Comparison of ENCODE assay signal across 8 cellular contexts in the genomic region with DNA sequence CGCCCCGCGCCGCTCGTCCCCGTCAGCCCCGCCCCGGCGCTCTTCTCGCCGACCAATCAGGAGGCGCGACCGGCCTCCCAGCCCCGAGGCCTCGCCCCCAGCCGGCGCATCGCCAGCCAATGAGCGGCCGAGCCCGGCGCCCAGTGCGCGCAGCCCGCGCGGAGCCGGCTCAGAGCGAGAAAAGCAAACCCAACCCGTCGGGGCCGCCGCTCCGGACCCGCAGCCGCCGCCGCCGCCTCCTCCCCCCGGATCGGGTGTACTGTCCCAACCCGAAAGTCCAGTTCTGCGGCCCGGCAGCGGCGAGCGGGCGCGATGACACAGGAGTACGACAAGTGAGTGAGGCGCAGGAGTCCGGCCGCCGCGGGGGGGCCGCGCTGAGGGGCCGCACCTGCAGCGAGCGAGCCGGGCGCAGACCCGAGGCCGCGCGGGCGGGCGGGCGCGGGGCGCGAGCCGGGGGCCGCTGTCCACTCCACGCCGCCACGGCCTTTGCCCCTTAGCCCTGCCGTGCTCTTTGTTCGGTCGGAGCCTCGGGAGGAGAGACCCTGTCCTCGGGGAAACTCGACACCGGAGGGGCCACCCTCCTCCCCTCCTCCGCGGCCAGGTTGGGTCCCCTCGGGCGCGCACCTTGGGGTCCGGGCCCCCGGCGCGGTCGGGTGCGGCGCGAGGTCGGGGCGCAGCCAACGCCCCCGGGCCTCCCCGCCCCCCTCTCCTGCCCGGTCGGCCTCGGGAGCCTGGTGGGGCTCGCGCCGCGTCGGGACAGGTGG. TPM values are rescaled to one million over a fixed set of nuclear protein-coding genes. Genes with fewer than 3 reads are reported as not detected.
DNase-seq lines count a peak whose midpoint lies in the region; ATAC-seq and TF ChIP-seq lines count a peak whose summit lies in the region.

TSS of gene GRHL1 (plus strand) at position 172 of the 764 bp plus-strand sequence. CDS start at position 313, 141 bp downstream.

- intact Hi-C loops in spleen (cut with DNase I; ENCODE audit: low total_unique reads): loop anchor here (10.0 kb wide), 1 partner anchor 137 kb away; no protein-coding TSS in a partner anchor

- H3K36me3 ChIP-seq in ACC112 (ENCODE audit: insufficient read depth, low read length) (no peaks in the 10 kb centered on the region), spleen (no peaks in the 10 kb centered on the region)

- TF ChIP-seq CTCF in spleen (IDR thresholded peaks at IDR 0.05 in 8 of 11, conservative IDR thresholded peaks at IDR 0.05 in 3 of 11): no peak

- H3K27ac ChIP-seq in ACC112 (ENCODE audit: low read depth, low read length) (no peak within 1 kb of the TSS), spleen (peak within 1 kb of the TSS; percentile 33 to 88 (median 78))

- H3K4me3 ChIP-seq in ACC112 (ENCODE audit: low read depth, low read length) (peak within 1 kb of the TSS; percentile 89), spleen (peak within 1 kb of the TSS; percentile 58 to 92 (median 75))

- no peaks in the 10 kb centered on the region for H3K9me3 ChIP-seq in spleen

- TF ChIP-seq POLR2A in spleen (IDR thresholded peaks at IDR 0.05): no peak

- peak; percentile 98 for ATAC-seq in GM19023 (IDR thresholded peaks at IDR 0.05; ENCODE audit: unreplicated experiment)
- ATAC-seq in HG03196 (IDR thresholded peaks at IDR 0.05; ENCODE audit: unreplicated experiment): peak; percentile 94

- peaks cover 12% of the 10 kb centered on the region for H3K27me3 ChIP-seq in ACC112 (ENCODE audit: insufficient read depth, low read length)
- peaks cover 0 to 55% (median 10%) of the 10 kb centered on the region in 7 donors for H3K27me3 ChIP-seq in spleen (replicated peaks in 1 of 7)

- H3K79me2 ChIP-seq in ACC112 (ENCODE audit: control insufficient read depth, insufficient read depth, low read length, unreplicated experiment): no peaks in the 10 kb centered on the region

- DNase-seq in NCI-H2227 treated with DMSO at 0.1 percent for 48 hours (lab: John Stamatoyannopoulos, UW) (peak; percentile 86), inferior parietal cortex (ENCODE audit: extremely low spot score) (peak; percentile 89), spleen (peak; percentile 98)
- DNase-seq in activated CD4-positive, CD25-positive, alpha-beta regulatory T cell (lab: John Stamatoyannopoulos, UW): peak; percentile 72 to 87 (median 78)
- DNase-seq in central memory CD4-positive, alpha-beta T cell: peak; percentile 89

- H2AFZ ChIP-seq in ACC112 (ENCODE audit: low read length, unreplicated experiment): peak within 1 kb of the TSS; percentile 86

- no peaks in the 10 kb centered on the region for H3K4me1 ChIP-seq in ACC112 (ENCODE audit: control insufficient read depth, insufficient read depth, low read length, unreplicated experiment)
- peaks cover 4 to 27% (median 19%) of the 10 kb centered on the region in 6 donors for H3K4me1 ChIP-seq in spleen

- 0 to 1% (median 0%) methylated on average over 2 to 111 of the region's 111 CpGs for WGBS in spleen, 5 donors

RNA-seq across cellular contexts. Expression of gene GRHL1, which starts in this region (rescaled TPM):
- total RNA-seq in spleen: 1 to 10 TPM; 1.0 to 3.0 (median 1.6) TPM
- under 1 TPM; 0.20 to 0.64 (median 0.53) TPM for polyA plus RNA-seq in spleen
